ENCODE assay signal across 9 cellular contexts in genomic region chr14:23695220-23695999, GRCh38. TPM values are rescaled to one million over a fixed set of nuclear protein-coding genes. Genes with fewer than 3 reads are reported as not detected.
DNase-seq lines count a peak whose midpoint lies in the region; ATAC-seq, FAIRE-seq and TF ChIP-seq lines count a peak whose summit lies in the region.
"Had no signal": no experiment of that assay in that cellular context is flagged by ENCODE, and none has a peak within 500 bp of the region (broad histone marks: within the 10 kb centered on the region; RNA-seq: fewer than 3 reads in every experiment).

No MANE protein-coding gene starts in this region.

- H3K27ac ChIP-seq in H9 (ENCODE audit: insufficient read length, low read depth, low read length) (no peak overlapping the region), mammary epithelial cell (ENCODE audit: insufficient read depth, low read depth, low read length) (no peak overlapping the region), skin epidermis (peak overlapping the region in 1 of 21 experiments; percentile 1), colonic mucosa (no peak overlapping the region)
- H3K27ac ChIP-seq: RWPE1 had no signal

- no peak overlapping the region for H3K23ac ChIP-seq in H9 (ENCODE audit: insufficient read length, low read depth, low read length)

- H3K36me3 ChIP-seq in mammary epithelial cell (ENCODE audit: insufficient read depth, low read length): no peaks in the 10 kb centered on the region
- H3K36me3 ChIP-seq in colonic mucosa: no peaks in the 10 kb centered on the region

- H3K4me3 ChIP-seq in mammary epithelial cell (replicated peaks in 1 of 3; ENCODE audit: insufficient read depth in 1 of 3, low read depth in 2 of 3, low read length in 3 of 3): peak overlapping the region in 1 of 3 experiments; percentile 12
- peak overlapping the region in 5 of 7 experiments; percentile 1 to 22 (median 13) for H3K4me3 ChIP-seq in skin epidermis
- no peak overlapping the region for H3K4me3 ChIP-seq in colonic mucosa

- no peaks in the 10 kb centered on the region for H3K79me1 ChIP-seq in H9 (ENCODE audit: insufficient read depth, low read depth, low read length, poor library complexity, severe bottlenecking)

- no peak overlapping the region for H2BK12ac ChIP-seq in H9 (ENCODE audit: insufficient read length, low read depth, low read length)

- H4K8ac ChIP-seq in H9 (replicated peaks; ENCODE audit: insufficient read length, low read depth, low read length): no peak overlapping the region

- DNase-seq in H9: peak; percentile 45
- no peak for DNase-seq in mammary epithelial cell
- peak; percentile 63 for DNase-seq in iPS-NIHi7 (ENCODE audit: extremely low spot score)
- no peak for DNase-seq in colonic mucosa
- DNase-seq in omental fat pad (ENCODE audit: low spot score): no peak
- no peak for DNase-seq in HTR-8/SVneo (ENCODE audit: insufficient read length, low spot score)

- H3K23me2 ChIP-seq in H9 (ENCODE audit: insufficient read length, low read depth, low read length, poor library complexity, severe bottlenecking): no peaks in the 10 kb centered on the region

- H3K27me3 ChIP-seq in H9 (ENCODE audit: insufficient read depth, low read length) (no peaks in the 10 kb centered on the region), mammary epithelial cell (ENCODE audit: insufficient read depth, low read length) (no peaks in the 10 kb centered on the region), colonic mucosa (no peaks in the 10 kb centered on the region)

- H2BK120ac ChIP-seq in H9 (ENCODE audit: low read depth, low read length, poor library complexity, severe bottlenecking): no peak overlapping the region

- H2AFZ ChIP-seq in H9 (ENCODE audit: low read length) (no peak overlapping the region), mammary epithelial cell (ENCODE audit: low read depth, low read length) (peak overlapping the region; percentile 75)

- H3K27ac Mint-ChIP-seq in H9: no peak overlapping the region

- intact Hi-C loops in mammary epithelial cell (cut with micrococcal nuclease): loop anchor here (10.0 kb wide), 1 partner anchor 339 kb away; no protein-coding TSS in a partner anchor
- intact Hi-C loops in colonic mucosa (cut with DNase I): no loop called here

- H3K9me3 Mint-ChIP-seq in H9: peaks cover 17 to 31% of the 10 kb centered on the region in 2 experiments

- peaks cover 6 to 9% (median 9%) of the 10 kb centered on the region in 3 experiments for H3K36me3 Mint-ChIP-seq in H9 (ENCODE audit: insufficient read depth in 1 of 3, low read depth in 3 of 3)

- H3K79me2 ChIP-seq in H9 (ENCODE audit: insufficient read depth, low read length) (no peaks in the 10 kb centered on the region), mammary epithelial cell (ENCODE audit: insufficient read depth, low read length) (no peaks in the 10 kb centered on the region)

- CTCF ChIA-PET in mammary epithelial cell (lab: Charles Lee; ENCODE audit: low non-redundant PET): no interaction called here

- peaks cover 6% of the 10 kb centered on the region; the same call in 1 of the 2 replicates for H3K4me1 ChIP-seq in H9 (ENCODE audit: insufficient read depth, low read length)
- H3K4me1 ChIP-seq in mammary epithelial cell (ENCODE audit: insufficient read depth, low read length): peaks cover 5% of the 10 kb centered on the region
- H3K4me1 ChIP-seq in colonic mucosa: no peaks in the 10 kb centered on the region

- no peak overlapping the region for H3K4me3 Mint-ChIP-seq in H9

- no peak overlapping the region for H4K5ac ChIP-seq in H9 (ENCODE audit: insufficient read length, low read depth, low read length)

- ATAC-seq in GM19463 (IDR thresholded peaks at IDR 0.05; ENCODE audit: unreplicated experiment) (no peak), omental fat pad (ENCODE audit: low FRiP score) (no peak)

- no peak overlapping the region for H3K4ac ChIP-seq in H9 (ENCODE audit: low read depth, low read length)

- no peak for FAIRE-seq in HTR-8/SVneo (lab: Jason Lieb, UNC)

- no peak for TF ChIP-seq CTCF in H9 (conservative IDR thresholded peaks at IDR 0.05)
- TF ChIP-seq CTCF in mammary epithelial cell (conservative IDR thresholded peaks at IDR 0.05 in 1 of 2, IDR thresholded peaks at IDR 0.05 in 1 of 2; ENCODE audit: extremely low read depth in 1 of 2, insufficient read depth in 1 of 2, low read depth in 1 of 2, low read length in 2 of 2): no peak
- no peak for TF ChIP-seq CTCF in colonic mucosa (IDR thresholded peaks at IDR 0.05)
- no peak for TF ChIP-seq CTCF in omental fat pad (IDR thresholded peaks at IDR 0.05)

- no peak overlapping the region for H2BK20ac ChIP-seq in H9 (ENCODE audit: low read depth, low read length, poor library complexity, severe bottlenecking)

- H4K91ac ChIP-seq in H9 (ENCODE audit: insufficient read length, low read depth, low read length): no peak overlapping the region

- BruUV-seq in mammary epithelial cell (replicated peaks; lab: Mats Ljungman, UMichigan): no TSS peak

- H4K20me1 ChIP-seq in H9 (ENCODE audit: control insufficient read depth, insufficient read depth, insufficient read length): no peaks in the 10 kb centered on the region
- no peaks in the 10 kb centered on the region for H4K20me1 ChIP-seq in mammary epithelial cell (ENCODE audit: insufficient read depth, low read length)

- no CpG with 5 or more reads among the region's 19 CpGs for WGBS in H9 (ENCODE audit: extremely low coverage, insufficient read length, low lambda C conversion rate)
- 16% methylated on average over 13 of the region's 19 CpGs for WGBS in mammary epithelial cell (ENCODE audit: low coverage, missing lambda C conversion rate)

- no peaks in the 10 kb centered on the region; a peak in 2 of 4 replicates for H3K4me1 Mint-ChIP-seq in H9

- dilution Hi-C loops in mammary epithelial cell (cut with HindIII; ENCODE audit: low sequenced_read_pairs): no loop called here

- no peak overlapping the region for H2BK5ac ChIP-seq in H9 (ENCODE audit: insufficient read length, low read length)

- H3K9me3 ChIP-seq in H9 (ENCODE audit: control insufficient read depth, low read depth, low read length) (no peaks in the 10 kb centered on the region), mammary epithelial cell (replicated peaks; ENCODE audit: insufficient read depth, low read length) (no peaks in the 10 kb centered on the region), colonic mucosa (no peaks in the 10 kb centered on the region)

- H3K56ac ChIP-seq in H9 (ENCODE audit: insufficient read length, low read depth, low read length): no peak overlapping the region

- in situ Hi-C loops in mammary epithelial cell (cut with MboI; ENCODE audit: low sequenced_read_pairs in 2 of 2): no loop called here

- peaks cover 6% of the 10 kb centered on the region for H3K27me3 Mint-ChIP-seq in H9 (ENCODE audit: low read depth)

- H3K4me2 ChIP-seq in H9 (ENCODE audit: insufficient read depth, insufficient read length, low read length): peak overlapping the region; percentile 55
- peak overlapping the region; percentile 25 for H3K4me2 ChIP-seq in mammary epithelial cell (ENCODE audit: insufficient read depth, low read depth, low read length)

- no peak overlapping the region for H3T11ph ChIP-seq in H9 (ENCODE audit: low read length)

- no peak overlapping the region for H2BK15ac ChIP-seq in H9 (ENCODE audit: low read depth, low read length)

- H3K9ac ChIP-seq in H9 (ENCODE audit: extremely low read depth, insufficient read length, low read length) (no peak overlapping the region), mammary epithelial cell (ENCODE audit: insufficient read depth, low read length) (no peak overlapping the region), colonic mucosa (ENCODE audit: low read depth in 2 of 2, low read length in 2 of 2) (no peak overlapping the region)

- H3K18ac ChIP-seq in H9 (ENCODE audit: insufficient read length, low read depth, low read length): no peak overlapping the region

- no peak overlapping the region for H2AK5ac ChIP-seq in H9 (ENCODE audit: insufficient read length, low read length)

- H3K14ac ChIP-seq in H9 (ENCODE audit: insufficient read depth, low read length): no peak overlapping the region; the same call in 1 of the 2 replicates

RNA-seq across cellular contexts. Expression of gene DHRS2, which starts 59.2 kb away (rescaled TPM):
- total RNA-seq in H9 (2021) (0.66 and 0.77 TPM in 2 replicates), mammary epithelial cell (under 1 TPM in 1 of 2 donors, not detected in 1; 0.89 TPM), colonic mucosa (1 to 10 TPM in 1 of 2 donors, under 1 TPM in 1; 0.56 to 2.1 TPM), omental fat pad (under 1 TPM in 1 of 4 donors, not detected in 3; 0.24 TPM)
- 0.46 TPM for polyA plus RNA-seq in mammary epithelial cell
- not detected for polyA minus RNA-seq in mammary epithelial cell

Comparison
In these comparisons a context has a peak if more than half of its experiments do, and no peak if none do; other contexts are left out.
1. DNase-seq: peak in H9 (single experiment) and iPS-NIHi7 (single experiment); none in mammary epithelial cell (single experiment), colonic mucosa (single experiment), omental fat pad (single experiment) and HTR-8/SVneo (single experiment).